Comparison of ENCODE assay signal across 29 cellular contexts in genomic region chr16:8703693-8704092, GRCh38.
"Had no signal": no experiment of that assay in that cellular context is flagged by ENCODE, and none has a peak within 500 bp of the region (broad histone marks: within the 10 kb centered on the region; RNA-seq: fewer than 3 reads in every experiment).

No MANE protein-coding gene starts in this region.

- H3K27me3 ChIP-seq: neural progenitor cell, ovary, spleen, suprapubic skin, testis, tibial artery, transverse colon, upper lobe of right lung, uterus had no signal

- H3K9me3 ChIP-seq: ovary, psoas muscle, spleen, suprapubic skin, testis, tibial artery, transverse colon, upper lobe of right lung, uterus had no signal

- H3K79me2 ChIP-seq: parathyroid adenoma had no signal

- DNase-seq: naive thymus-derived CD8-positive, alpha-beta T cell; occipital lobe; ovary; posterior cingulate gyrus; psoas muscle; right cardiac atrium; stimulated activated CD4-positive, alpha-beta T cell treated with anti-CD3 and anti-CD28 coated beads, Interleukin-12 subunit alpha, Interleukin-12 subunit beta, amount 100 ng/mL, for 4 hours; stimulated activated CD4-positive, alpha-beta T cell treated with anti-CD3 and anti-CD28 coated beads, Interleukin-1b, Interleukin-23, amount 100 ng/mL, for 48 hours; stimulated activated CD4-positive, alpha-beta T cell treated with anti-CD3 and anti-CD28 coated beads, Interleukin-4, amount 100 ng/mL, for 1 hour; stimulated activated CD4-positive, alpha-beta T cell treated with anti-CD3 and anti-CD28 coated beads, Interleukin-4, amount 100 ng/mL, for 4 hours; stimulated activated CD8-positive, alpha-beta memory T cell treated with anti-CD3 and anti-CD28 coated beads, Interleukin-4, amount 100 ng/mL, for 48 hours; stimulated activated naive CD4-positive, alpha-beta T cell; stimulated activated naive CD8-positive, alpha-beta T cell treated with anti-CD3 and anti-CD28 coated beads, Interleukin-15, amount 100 ng/mL, for 72 hours; stimulated activated naive CD8-positive, alpha-beta T cell treated with anti-CD3 and anti-CD28 coated beads, Interleukin-15, Interleukin-2, amounts not matched to agents 100 U/mL and 50 U/mL, for 24 hours; substantia nigra; testis; tibial artery; transverse colon; upper lobe of right lung; uterus had no signal

- H3K4me2 ChIP-seq: neural progenitor cell, smooth muscle cell had no signal

- H3K27ac ChIP-seq: neural progenitor cell, ovary, parathyroid adenoma, psoas muscle, skin epidermis, spleen, suprapubic skin, testis, tibial artery, transverse colon, upper lobe of right lung, uterus had no signal

- H3K4me1 ChIP-seq: neural progenitor cell, parathyroid adenoma, psoas muscle, spleen, suprapubic skin, testis, tibial artery, transverse colon, upper lobe of right lung, uterus had no signal

- ATAC-seq: naive thymus-derived CD8-positive, alpha-beta T cell; natural killer cell treated with Interleukin-12 subunit alpha and Interleukin-12 subunit beta and Interleukin-15 and Interleukin-18, amount 100 ng/mL, for 72 hours; psoas muscle; right cardiac atrium; sciatic nerve; stimulated activated memory B cell treated with anti-CD40 and anti-IgM and Interleukin-4, amounts not matched to agents 10 μg/mL and 1 μg/mL and 100 μg/mL, for 72 hours; stimulated activated naive CD8-positive, alpha-beta T cell treated with anti-CD3 and anti-CD28 coated beads, Interleukin-15, amount 100 ng/mL, for 72 hours; stimulated activated naive CD8-positive, alpha-beta T cell treated with anti-CD3 and anti-CD28 coated beads, Interleukin-15, Interleukin-2, amounts not matched to agents 100 U/mL and 50 U/mL, for 24 hours; upper lobe of right lung had no signal

- H3K36me3 ChIP-seq: neural progenitor cell, ovary, suprapubic skin, tibial artery, transverse colon, upper lobe of right lung, uterus had no signal

- H3K9ac ChIP-seq: neural progenitor cell, parathyroid adenoma had no signal

- H3K4me3 ChIP-seq: neural progenitor cell, ovary, psoas muscle, skin epidermis, smooth muscle cell, spleen, suprapubic skin, testis, tibial artery, transverse colon, upper lobe of right lung, uterus had no signal

- H2AFZ ChIP-seq: neural progenitor cell, parathyroid adenoma had no signal
